In genomic region chr2:222912776-222913175, GRCh38 we compare ENCODE assay signal across 14 cellular contexts.
A peak's percentile ranks its signal among the peaks of the same experiment; 100 is the strongest.
DNase-seq lines count a peak whose midpoint lies in the region; ATAC-seq, FAIRE-seq and TF ChIP-seq lines count a peak whose summit lies in the region.
"Had no signal": no experiment of that assay in that cellular context is flagged by ENCODE, and none has a peak within 500 bp of the region (broad histone marks: within the 10 kb centered on the region; RNA-seq: fewer than 3 reads in every experiment).

No MANE protein-coding gene starts in this region.

- H3K9me3 Mint-ChIP-seq in memory B cell, result no peaks in the 10 kb centered on the region
- H3K9me3 Mint-ChIP-seq: activated CD8-positive, alpha-beta T cell treated with anti-CD3 and anti-CD28 coated beads for 36 hours; activated T-helper 2 cell treated with anti-CD3 and anti-CD28 coated beads, Interferon-gamma antibody, Interleukin-2, Interleukin-4, amounts not matched to agents 10 μg/mL and 5 μg/mL and 100 μg/mL, durations not matched to agents 14 hours and 24 hours and 36 hours; H9 had no signal

- no peak for TF ChIP-seq CTCF in GM20000 (IDR thresholded peaks at IDR 0.05; ENCODE audit: extremely low read depth, missing control alignments)

- no peak overlapping the region for H3K4me3 ChIP-seq in BLaER1
- H3K4me3 ChIP-seq: K562 had no signal

- no peak for ATAC-seq in memory B cell (ENCODE audit: low read depth)

- peaks cover 74% of the 10 kb centered on the region for H4K20me1 ChIP-seq in BLaER1

- H3K36me3 Mint-ChIP-seq in memory B cell, result peaks cover 11% of the 10 kb centered on the region

- H3K9me3 ChIP-seq in BLaER1, result no peaks in the 10 kb centered on the region

- H3K27me3 ChIP-seq in BLaER1, result no peaks in the 10 kb centered on the region

- FAIRE-seq in GM19239 (lab: Jason Lieb, UNC), result peak; percentile 84
- FAIRE-seq: astrocyte, K562 had no signal

- H3K4me2 ChIP-seq in BLaER1, result peak overlapping the region; percentile 33

- H3K4me3 Mint-ChIP-seq in memory B cell, result no peak overlapping the region
- H3K4me3 Mint-ChIP-seq: activated CD8-positive, alpha-beta T cell treated with anti-CD3 and anti-CD28 coated beads for 36 hours; H9 had no signal

- H3K27ac ChIP-seq in BLaER1, result peak overlapping the region; percentile 59

- H3K36me3 ChIP-seq in BLaER1, result peaks cover 50% of the 10 kb centered on the region

- no peaks in the 10 kb centered on the region for H3K27me3 Mint-ChIP-seq in memory B cell
- H3K27me3 Mint-ChIP-seq: activated CD8-positive, alpha-beta T cell treated with anti-CD3 and anti-CD28 coated beads for 36 hours had no signal

- H3K27ac Mint-ChIP-seq in memory B cell, result peak overlapping the region; percentile 84
- H3K27ac Mint-ChIP-seq: activated T-helper 2 cell treated with anti-CD3 and anti-CD28 coated beads, Interferon-gamma antibody, Interleukin-2, Interleukin-4, amounts not matched to agents 10 μg/mL and 5 μg/mL and 100 μg/mL, durations not matched to agents 14 hours and 24 hours and 36 hours had no signal

- peaks cover 29% of the 10 kb centered on the region for H3K4me1 Mint-ChIP-seq in memory B cell

- H3K4me1 ChIP-seq in BLaER1, result peaks cover 24% of the 10 kb centered on the region

- DNase-seq in GM19239 (ENCODE audit: insufficient read length, low spot score) (no peak), NAMALWA (ENCODE audit: low spot score) (peak; percentile 42), memory B cell (ENCODE audit: low spot score in 2 of 2) (no peak), GM20000 (ENCODE audit: low spot score) (no peak), DMS 273 treated with DMSO at 0.1 percent for 48 hours (lab: John Stamatoyannopoulos, UW) (no peak), SIG-M5 treated with dmso at 0.1 percent for 504 hours (lab: John Stamatoyannopoulos, UW; ENCODE audit: unreplicated experiment) (no peak)
- DNase-seq in stimulated activated CD4-positive, alpha-beta T cell treated with anti-CD3 and anti-CD28 coated beads, Interleukin-2, amount 100 ng/mL, for 48 hours, result no peak
- DNase-seq: Calu3, H9 had no signal

- no peak overlapping the region for H3K9ac ChIP-seq in BLaER1
